Comparison of ENCODE assay signal across 23 cellular contexts in genomic region chr15:36109943-36110658, GRCh38.
DNase-seq lines count a peak whose midpoint lies in the region; ATAC-seq, FAIRE-seq and TF ChIP-seq lines count a peak whose summit lies in the region.
"Had no signal": no experiment of that assay in that cellular context is flagged by ENCODE, and none has a peak within 500 bp of the region (broad histone marks: within the 10 kb centered on the region; RNA-seq: fewer than 3 reads in every experiment).

No MANE protein-coding gene starts in this region.

- CTCF ChIA-PET in activated CD4-positive, alpha-beta T cell treated with anti-CD3 and anti-CD28 coated beads for 36 hours (lab: Charles Lee): no interaction called here

- H3K27ac ChIP-seq in astrocyte (ENCODE audit: low read depth, low read length) (no peak overlapping the region), aorta (ENCODE audit: low read depth in 1 of 2, low read length in 2 of 2) (no peak overlapping the region)
- H3K27ac ChIP-seq: 22Rv1, gastrocnemius medialis, right lobe of liver had no signal

- no peaks in the 10 kb centered on the region for H3K36me3 ChIP-seq in astrocyte (ENCODE audit: insufficient read depth, low read length)
- H3K36me3 ChIP-seq in aorta (ENCODE audit: control insufficient read depth in 1 of 2, insufficient read depth in 2 of 2, low read length in 1 of 2): no peaks in the 10 kb centered on the region
- H3K36me3 ChIP-seq: gastrocnemius medialis, right lobe of liver had no signal

- peak; percentile 2 for DNase-seq in DMS 273 (lab: John Stamatoyannopoulos, UW; ENCODE audit: unreplicated experiment)
- no peak for DNase-seq in DMS 273 treated with DMSO at 0.1 percent for 48 hours (lab: John Stamatoyannopoulos, UW)
- DNase-seq in astrocyte (ENCODE audit: low read depth): peak; percentile 88
- DNase-seq in fibroblast of villous mesenchyme (ENCODE audit: low read depth): peak; percentile 37
- peak in 1 of 2 donors; percentile 62 for DNase-seq in aorta
- no peak for DNase-seq in NCI-H1105 treated with DMSO at 0.1 percent for 48 hours (lab: John Stamatoyannopoulos, UW)
- DNase-seq in NCI-H1417 treated with DMSO at 0.1 percent for 48 hours (lab: John Stamatoyannopoulos, UW): no peak
- DNase-seq in activated CD4-positive, alpha-beta T cell treated with anti-CD3 and anti-CD28 coated beads for 36 hours: no peak
- DNase-seq: activated gamma-delta T cell treated with Interleukin-2 at 50 U/mL for 16 hours; CD4-positive, alpha-beta T cell; effector CD4-positive, alpha-beta T cell; gastrocnemius medialis; mesendoderm; NCI-H2029; NCI-H774; right lobe of liver; RPMI8226; stimulated activated CD4-positive, alpha-beta T cell treated with anti-CD3 and anti-CD28 coated beads, Interleukin-4, amount 100 ng/mL, for 1 hour had no signal

- WGBS in aorta, 2 donors: 4% methylated on average over 2 of the region's 2 CpGs

- no peaks in the 10 kb centered on the region for H3K36me3 Mint-ChIP-seq in astrocyte (ENCODE audit: low read depth, unreplicated experiment)
- H3K36me3 Mint-ChIP-seq in activated CD4-positive, alpha-beta T cell treated with anti-CD3 and anti-CD28 coated beads for 36 hours (ENCODE audit: low read depth): no peaks in the 10 kb centered on the region
- H3K36me3 Mint-ChIP-seq: brain, WTC11 had no signal

- no peak overlapping the region for H3K4me3 Mint-ChIP-seq in astrocyte (ENCODE audit: unreplicated experiment)
- no peak overlapping the region for H3K4me3 Mint-ChIP-seq in activated CD4-positive, alpha-beta T cell treated with anti-CD3 and anti-CD28 coated beads for 36 hours
- H3K4me3 Mint-ChIP-seq: brain; CD4-positive, alpha-beta T cell; WTC11 had no signal

- no peaks in the 10 kb centered on the region for H4K20me1 ChIP-seq in astrocyte (ENCODE audit: insufficient read depth, low read length)

- H3K9me3 ChIP-seq in astrocyte (ENCODE audit: insufficient read depth, low read depth, low read length) (no peaks in the 10 kb centered on the region), aorta (ENCODE audit: control insufficient read depth, low read length) (no peaks in the 10 kb centered on the region)
- H3K9me3 ChIP-seq: gastrocnemius medialis, right lobe of liver had no signal

- intact Hi-C loops in aorta (cut with DNase I): loop anchor here in 1 of 2 donors (10.0 kb wide), 1 partner anchor 595 kb away; no protein-coding TSS in a partner anchor
- intact Hi-C loops in activated CD4-positive, alpha-beta T cell treated with anti-CD3 and anti-CD28 coated beads for 36 hours (cut with DNase I, micrococcal nuclease): no loop called here

- peak; percentile 11 for ATAC-seq in aorta (ENCODE audit: low FRiP score)
- no peak for ATAC-seq in activated CD4-positive, alpha-beta T cell treated with anti-CD3 and anti-CD28 coated beads for 36 hours
- ATAC-seq: gastrocnemius medialis, GM12878, right lobe of liver, WTC11 had no signal

- no peaks in the 10 kb centered on the region for H3K27me3 Mint-ChIP-seq in astrocyte (ENCODE audit: low read depth, unreplicated experiment)
- H3K27me3 Mint-ChIP-seq in activated CD4-positive, alpha-beta T cell treated with anti-CD3 and anti-CD28 coated beads for 36 hours: no peaks in the 10 kb centered on the region
- H3K27me3 Mint-ChIP-seq: CD4-positive, alpha-beta T cell had no signal

- peak overlapping the region; percentile 4 for H3K4me2 ChIP-seq in astrocyte (ENCODE audit: low read length)

- H3K4me1 ChIP-seq in astrocyte (ENCODE audit: insufficient read depth, low read length): no peaks in the 10 kb centered on the region
- peaks cover 2 to 17% of the 10 kb centered on the region in 2 donors for H3K4me1 ChIP-seq in aorta (ENCODE audit: control insufficient read depth in 1 of 2, insufficient read depth in 2 of 2, low read length in 2 of 2)
- H3K4me1 ChIP-seq: gastrocnemius medialis, right lobe of liver had no signal

- no peaks in the 10 kb centered on the region for H3K9me3 Mint-ChIP-seq in astrocyte (ENCODE audit: unreplicated experiment)
- no peaks in the 10 kb centered on the region for H3K9me3 Mint-ChIP-seq in activated CD4-positive, alpha-beta T cell treated with anti-CD3 and anti-CD28 coated beads for 36 hours (ENCODE audit: low read depth)
- H3K9me3 Mint-ChIP-seq: brain, WTC11 had no signal

- H3K27me3 ChIP-seq in astrocyte (ENCODE audit: insufficient read depth, low read length): no peaks in the 10 kb centered on the region
- H3K27me3 ChIP-seq in aorta (ENCODE audit: control insufficient read depth in 1 of 2, insufficient read depth in 2 of 2, low read length in 1 of 2): no peaks in the 10 kb centered on the region
- H3K27me3 ChIP-seq: gastrocnemius medialis, right lobe of liver had no signal

- H3K4me3 ChIP-seq in astrocyte (ENCODE audit: insufficient read depth, low read depth, low read length) (no peak overlapping the region), fibroblast of villous mesenchyme (ENCODE audit: low read depth, low read length) (no peak overlapping the region), aorta (ENCODE audit: low read length in 2 of 2) (no peak overlapping the region)
- H3K4me3 ChIP-seq: gastrocnemius medialis, GM12878, right lobe of liver had no signal

- POLR2A ChIA-PET in activated CD4-positive, alpha-beta T cell treated with anti-CD3 and anti-CD28 coated beads for 36 hours (lab: Charles Lee): no interaction called here

- FAIRE-seq in astrocyte (lab: Jason Lieb, UNC): no peak
- FAIRE-seq: GM12878, HTR-8/SVneo had no signal

- no peak for TF ChIP-seq CTCF in astrocyte (IDR thresholded peaks at IDR 0.05; ENCODE audit: insufficient read depth, low read depth, low read length)
- no peak for TF ChIP-seq CTCF in fibroblast of villous mesenchyme (IDR thresholded peaks at IDR 0.05; ENCODE audit: insufficient read depth, low read depth, low read length)

- H2AFZ ChIP-seq in astrocyte (ENCODE audit: low read depth, low read length): no peak overlapping the region

- H3K9ac ChIP-seq in astrocyte (ENCODE audit: low read length): no peak overlapping the region

- H3K79me2 ChIP-seq in astrocyte (ENCODE audit: insufficient read depth, low read length): no peaks in the 10 kb centered on the region

- H3K4me1 Mint-ChIP-seq in astrocyte (ENCODE audit: low read depth, unreplicated experiment): peaks cover 12% of the 10 kb centered on the region
- H3K4me1 Mint-ChIP-seq in activated CD4-positive, alpha-beta T cell treated with anti-CD3 and anti-CD28 coated beads for 36 hours: no peaks in the 10 kb centered on the region
- H3K4me1 Mint-ChIP-seq: WTC11 had no signal

- H3K27ac Mint-ChIP-seq in astrocyte (ENCODE audit: unreplicated experiment): no peak overlapping the region
- no peak overlapping the region for H3K27ac Mint-ChIP-seq in activated CD4-positive, alpha-beta T cell treated with anti-CD3 and anti-CD28 coated beads for 36 hours
- H3K27ac Mint-ChIP-seq: CD4-positive, alpha-beta T cell; WTC11 had no signal

Comparison
In these comparisons a context has a peak if more than half of its experiments do, and no peak if none do; other contexts are left out.
1. DNase-seq: peak in DMS 273 (single experiment), astrocyte (single experiment) and fibroblast of villous mesenchyme (single experiment); none in DMS 273 treated with DMSO at 0.1 percent for 48 hours (single experiment), NCI-H1105 treated with DMSO at 0.1 percent for 48 hours (single experiment), NCI-H1417 treated with DMSO at 0.1 percent for 48 hours (single experiment) and activated CD4-positive, alpha-beta T cell treated with anti-CD3 and anti-CD28 coated beads for 36 hours (single experiment).